3 cellular contexts compared by ENCODE assay signal in the genomic region with DNA sequence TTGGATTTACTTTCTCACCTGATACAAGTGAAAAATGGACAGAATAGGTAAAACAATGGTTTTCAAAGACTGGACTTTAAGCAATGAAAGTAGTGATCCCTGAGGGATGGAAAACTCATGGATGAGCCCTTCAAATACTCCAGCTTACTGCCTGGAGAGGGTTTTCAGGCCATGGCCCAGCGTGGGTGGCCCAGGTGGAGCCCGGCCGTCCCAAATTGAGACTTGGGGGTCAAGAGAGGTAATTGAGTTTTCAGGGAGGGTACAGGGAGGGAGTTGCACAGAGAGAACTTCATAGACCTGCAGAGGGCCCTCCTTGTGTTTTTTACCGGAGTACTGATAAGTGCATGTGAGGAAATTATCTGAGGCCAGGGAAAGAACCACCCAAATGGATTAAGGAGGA.
"Had no signal": no experiment of that assay in that cellular context is flagged by ENCODE, and none has a peak within 500 bp of the region (broad histone marks: within the 10 kb centered on the region; RNA-seq: fewer than 3 reads in every experiment).

No MANE protein-coding gene starts in this region.

- DNase-seq: GDM1, GF-D8 had no signal

- ATAC-seq: GM12878 had no signal

- H3K4me3 ChIP-seq: GM12878 had no signal
